8 cellular contexts compared by ENCODE assay signal in the genomic region with DNA sequence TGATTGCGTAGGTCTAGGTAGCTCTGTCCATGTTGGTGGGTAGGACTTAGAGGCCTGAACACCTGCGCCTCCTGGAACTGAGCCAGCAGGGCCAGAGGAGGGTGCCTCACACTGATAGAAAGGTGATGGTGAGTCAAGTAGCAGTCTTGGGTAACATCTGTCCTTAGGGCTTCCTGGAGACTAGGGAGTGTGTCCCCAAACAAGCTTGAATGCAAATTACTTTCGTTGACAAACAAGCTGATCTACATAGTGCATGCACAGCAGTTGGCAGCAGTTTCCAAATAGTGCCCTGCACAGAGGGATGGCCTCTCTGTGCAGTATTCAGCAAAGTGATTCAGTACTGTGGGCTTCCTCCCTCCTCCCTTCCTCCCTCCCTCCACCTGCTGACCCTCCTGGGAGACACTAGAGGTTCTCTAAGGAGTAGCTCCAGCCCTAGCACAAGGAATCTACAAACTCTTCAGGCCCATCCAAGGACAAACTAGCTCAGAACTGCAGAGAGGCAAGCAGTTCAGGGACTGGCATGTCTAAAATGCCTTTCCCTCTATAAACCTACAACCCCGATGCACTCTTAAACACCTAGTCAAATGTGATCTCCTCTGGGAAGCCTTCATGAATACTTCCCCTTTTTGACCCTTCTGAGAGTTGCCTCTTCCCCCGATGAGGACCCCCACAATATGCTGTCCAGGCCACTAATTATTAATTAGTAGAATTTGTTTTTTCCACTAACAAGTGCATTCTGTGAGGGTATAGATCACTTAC.
DNase-seq lines count a peak whose midpoint lies in the region; ATAC-seq and TF ChIP-seq lines count a peak whose summit lies in the region.

No MANE protein-coding gene starts in this region.

- H3K9ac ChIP-seq in SK-N-SH: no peak overlapping the region

- no peak overlapping the region for H3K27ac Mint-ChIP-seq in stimulated activated naive B cell treated with anti-CD40 and anti-IgM and Interleukin-4, amounts not matched to agents 10 μg/mL and 1 μg/mL and 100 μg/mL, for 72 hours

- no peak overlapping the region for H3K4me3 Mint-ChIP-seq in stimulated activated naive B cell treated with anti-CD40 and anti-IgM and Interleukin-4, amounts not matched to agents 10 μg/mL and 1 μg/mL and 100 μg/mL, for 72 hours

- H3K36me3 Mint-ChIP-seq in stimulated activated naive B cell treated with anti-CD40 and anti-IgM and Interleukin-4, amounts not matched to agents 10 μg/mL and 1 μg/mL and 100 μg/mL, for 72 hours: no peaks in the 10 kb centered on the region

- TF ChIP-seq EP300 in SK-N-SH (IDR thresholded peaks at IDR 0.05; ENCODE audit: borderline replicate concordance in 1 of 2, low read depth in 1 of 2, low read length in 1 of 2): no peak

- no peak overlapping the region for H3K4me3 ChIP-seq in SK-N-SH (ENCODE audit: low read depth in 2 of 2, low read length in 1 of 2)

- H3K27ac ChIP-seq in SK-N-SH (ENCODE audit: low read depth in 2 of 2, low read length in 1 of 2): no peak overlapping the region

- no peak overlapping the region for H2AFZ ChIP-seq in SK-N-SH (ENCODE audit: low read depth)

- no peak for TF ChIP-seq RAD21 in SK-N-SH (IDR thresholded peaks at IDR 0.05; ENCODE audit: low read length)

- CTCF ChIA-PET in SK-N-SH (lab: Yijun Ruan, JAX): interaction anchor here (0.9 to 1.5 kb wide), 4 partner anchors 50 to 559 kb away, joined by 3 to 5 read pairs (median 4); no protein-coding TSS in a partner anchor

- no peaks in the 10 kb centered on the region for H3K27me3 Mint-ChIP-seq in stimulated activated naive B cell treated with anti-CD40 and anti-IgM and Interleukin-4, amounts not matched to agents 10 μg/mL and 1 μg/mL and 100 μg/mL, for 72 hours

- H3K36me3 ChIP-seq in SK-N-SH (replicated peaks in 1 of 2; ENCODE audit: control insufficient read depth in 1 of 2, insufficient read depth in 2 of 2, low read length in 1 of 2): no peaks in the 10 kb centered on the region

- peaks cover 29 to 32% of the 10 kb centered on the region in 2 donors for H3K4me1 Mint-ChIP-seq in stimulated activated naive B cell treated with anti-CD40 and anti-IgM and Interleukin-4, amounts not matched to agents 10 μg/mL and 1 μg/mL and 100 μg/mL, for 72 hours

- no peaks in the 10 kb centered on the region for H3F3A ChIP-seq in SK-N-SH (replicated peaks; ENCODE audit: insufficient read depth)

- H4K20me1 ChIP-seq in SK-N-SH (ENCODE audit: insufficient read depth): no peaks in the 10 kb centered on the region

- H3K4me2 ChIP-seq in SK-N-SH: no peak overlapping the region

- 80% methylated on average over 4 of the region's 5 CpGs for WGBS in SK-N-SH (ENCODE audit: low lambda C conversion rate)

- DNase-seq in activated effector memory CD4-positive, alpha-beta T cell treated with anti-CD3 and anti-CD28 coated beads, Interleukin-2, amount 50 U/mL, for 16 hours: peak; percentile 51
- DNase-seq in activated effector memory CD4-positive, alpha-beta T cell treated with Interleukin-2 at 50 U/mL for 16 hours: no peak
- DNase-seq in NCI-H524 treated with DMSO at 0.1 percent for 48 hours (lab: John Stamatoyannopoulos, UW) (peak; percentile 35), SK-N-SH (no peak)
- no peak for DNase-seq in stimulated activated naive B cell treated with anti-CD40 and anti-IgM and Interleukin-4, amounts not matched to agents 10 μg/mL and 1 μg/mL and 100 μg/mL, for 72 hours
- DNase-seq in stimulated activated CD8-positive, alpha-beta memory T cell treated with anti-CD3 and anti-CD28 coated beads, Interleukin-4, amount 100 ng/mL, for 48 hours: no peak

- H3K9me3 Mint-ChIP-seq in stimulated activated naive B cell treated with anti-CD40 and anti-IgM and Interleukin-4, amounts not matched to agents 10 μg/mL and 1 μg/mL and 100 μg/mL, for 72 hours: no peaks in the 10 kb centered on the region

- no peaks in the 10 kb centered on the region for H3K79me2 ChIP-seq in SK-N-SH (ENCODE audit: insufficient read depth)

- POLR2A ChIA-PET in SK-N-SH (lab: Yijun Ruan, JAX): no interaction called here

- H3K9me3 ChIP-seq in SK-N-SH: no peaks in the 10 kb centered on the region

- peak; percentile 58 for ATAC-seq in HG03039 (IDR thresholded peaks at IDR 0.05; ENCODE audit: unreplicated experiment)
- ATAC-seq in stimulated activated naive B cell treated with anti-CD40 and anti-IgM and Interleukin-4, amounts not matched to agents 10 μg/mL and 1 μg/mL and 100 μg/mL, for 72 hours (replicated peaks): peak; percentile 41 to 48
- ATAC-seq in activated CD4-positive, CD25-positive, alpha-beta regulatory T cell treated with anti-CD3 and anti-CD28 coated beads, Interleukin-2, amount 50 U/mL, for 24 hours: no peak

- H3K4me1 ChIP-seq in SK-N-SH (ENCODE audit: control insufficient read depth in 1 of 2, insufficient read depth in 2 of 2, low read depth in 1 of 2, low read length in 1 of 2): peaks cover 8 to 25% of the 10 kb centered on the region in 2 experiments; a peak in 2 of 4 replicates

- H3K9me2 ChIP-seq in SK-N-SH: no peaks in the 10 kb centered on the region

- peaks cover 24% of the 10 kb centered on the region for H3K27me3 ChIP-seq in SK-N-SH (ENCODE audit: insufficient read depth)

- TF ChIP-seq CTCF in SK-N-SH (IDR thresholded peaks at IDR 0.05): no peak

TF ChIP-seq in SK-N-SH, 30 proteins besides CTCF, POLR2A, EP300 and RAD21:
- no peak for TF ChIP-seq TCF12 (IDR thresholded peaks at IDR 0.05)
- no peak for TF ChIP-seq MEF2A (IDR thresholded peaks at IDR 0.05; ENCODE audit: borderline replicate concordance, low read depth)
- no peak for TF ChIP-seq SIN3A (IDR thresholded peaks at IDR 0.05; ENCODE audit: borderline replicate concordance, low read depth, low read length)
- no peak for TF ChIP-seq CHD2 (IDR thresholded peaks at IDR 0.05; ENCODE audit: low read length, partially characterized antibody)
- TF ChIP-seq SMC3 (IDR thresholded peaks at IDR 0.05; ENCODE audit: low read depth, low read length): no peak
- no peak for TF ChIP-seq TAF1 (IDR thresholded peaks at IDR 0.05; ENCODE audit: borderline replicate concordance, low read depth, low read length)
- TF ChIP-seq RCOR1 (IDR thresholded peaks at IDR 0.05; ENCODE audit: low read length): no peak
- TF ChIP-seq USF1 (IDR thresholded peaks at IDR 0.05; ENCODE audit: borderline replicate concordance, low read depth): no peak
- no peak for TF ChIP-seq RXRA (IDR thresholded peaks at IDR 0.05; ENCODE audit: borderline replicate concordance, low read depth)
- TF ChIP-seq, protein P1, sequence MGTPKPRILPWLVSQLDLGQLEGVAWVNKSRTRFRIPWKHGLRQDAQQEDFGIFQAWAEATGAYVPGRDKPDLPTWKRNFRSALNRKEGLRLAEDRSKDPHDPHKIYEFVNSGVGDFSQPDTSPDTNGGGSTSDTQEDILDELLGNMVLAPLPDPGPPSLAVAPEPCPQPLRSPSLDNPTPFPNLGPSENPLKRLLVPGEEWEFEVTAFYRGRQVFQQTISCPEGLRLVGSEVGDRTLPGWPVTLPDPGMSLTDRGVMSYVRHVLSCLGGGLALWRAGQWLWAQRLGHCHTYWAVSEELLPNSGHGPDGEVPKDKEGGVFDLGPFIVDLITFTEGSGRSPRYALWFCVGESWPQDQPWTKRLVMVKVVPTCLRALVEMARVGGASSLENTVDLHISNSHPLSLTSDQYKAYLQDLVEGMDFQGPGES (IDR thresholded peaks at IDR 0.05; ENCODE audit: low read depth, low read length): no peak
- TF ChIP-seq, protein P2, sequence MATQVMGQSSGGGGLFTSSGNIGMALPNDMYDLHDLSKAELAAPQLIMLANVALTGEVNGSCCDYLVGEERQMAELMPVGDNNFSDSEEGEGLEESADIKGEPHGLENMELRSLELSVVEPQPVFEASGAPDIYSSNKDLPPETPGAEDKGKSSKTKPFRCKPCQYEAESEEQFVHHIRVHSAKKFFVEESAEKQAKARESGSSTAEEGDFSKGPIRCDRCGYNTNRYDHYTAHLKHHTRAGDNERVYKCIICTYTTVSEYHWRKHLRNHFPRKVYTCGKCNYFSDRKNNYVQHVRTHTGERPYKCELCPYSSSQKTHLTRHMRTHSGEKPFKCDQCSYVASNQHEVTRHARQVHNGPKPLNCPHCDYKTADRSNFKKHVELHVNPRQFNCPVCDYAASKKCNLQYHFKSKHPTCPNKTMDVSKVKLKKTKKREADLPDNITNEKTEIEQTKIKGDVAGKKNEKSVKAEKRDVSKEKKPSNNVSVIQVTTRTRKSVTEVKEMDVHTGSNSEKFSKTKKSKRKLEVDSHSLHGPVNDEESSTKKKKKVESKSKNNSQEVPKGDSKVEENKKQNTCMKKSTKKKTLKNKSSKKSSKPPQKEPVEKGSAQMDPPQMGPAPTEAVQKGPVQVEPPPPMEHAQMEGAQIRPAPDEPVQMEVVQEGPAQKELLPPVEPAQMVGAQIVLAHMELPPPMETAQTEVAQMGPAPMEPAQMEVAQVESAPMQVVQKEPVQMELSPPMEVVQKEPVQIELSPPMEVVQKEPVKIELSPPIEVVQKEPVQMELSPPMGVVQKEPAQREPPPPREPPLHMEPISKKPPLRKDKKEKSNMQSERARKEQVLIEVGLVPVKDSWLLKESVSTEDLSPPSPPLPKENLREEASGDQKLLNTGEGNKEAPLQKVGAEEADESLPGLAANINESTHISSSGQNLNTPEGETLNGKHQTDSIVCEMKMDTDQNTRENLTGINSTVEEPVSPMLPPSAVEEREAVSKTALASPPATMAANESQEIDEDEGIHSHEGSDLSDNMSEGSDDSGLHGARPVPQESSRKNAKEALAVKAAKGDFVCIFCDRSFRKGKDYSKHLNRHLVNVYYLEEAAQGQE (IDR thresholded peaks at IDR 0.05; ENCODE audit: low read depth, low read length): no peak
- no peak for TF ChIP-seq FOXJ3 (CRISPR knock-in tag; IDR thresholded peaks at IDR 0.05)
- no peak for TF ChIP-seq GABPA (IDR thresholded peaks at IDR 0.05; ENCODE audit: low read depth)
- TF ChIP-seq, protein P3, sequence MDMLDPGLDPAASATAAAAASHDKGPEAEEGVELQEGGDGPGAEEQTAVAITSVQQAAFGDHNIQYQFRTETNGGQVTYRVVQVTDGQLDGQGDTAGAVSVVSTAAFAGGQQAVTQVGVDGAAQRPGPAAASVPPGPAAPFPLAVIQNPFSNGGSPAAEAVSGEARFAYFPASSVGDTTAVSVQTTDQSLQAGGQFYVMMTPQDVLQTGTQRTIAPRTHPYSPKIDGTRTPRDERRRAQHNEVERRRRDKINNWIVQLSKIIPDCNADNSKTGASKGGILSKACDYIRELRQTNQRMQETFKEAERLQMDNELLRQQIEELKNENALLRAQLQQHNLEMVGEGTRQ (IDR thresholded peaks at IDR 0.05; ENCODE audit: borderline replicate concordance, low read depth, low read length): no peak
- no peak for TF ChIP-seq TEAD4 (IDR thresholded peaks at IDR 0.05; ENCODE audit: borderline replicate concordance, insufficient read depth)
TF ChIP-seq in SK-N-SH: peak in this region for 0.

Comparison
In these comparisons a context has a peak if more than half of its experiments do, and no peak if none do; other contexts are left out.
1. DNase-seq: peak in activated effector memory CD4-positive, alpha-beta T cell treated with anti-CD3 and anti-CD28 coated beads, Interleukin-2, amount 50 U/mL, for 16 hours (single experiment) and NCI-H524 treated with DMSO at 0.1 percent for 48 hours (single experiment); none in activated effector memory CD4-positive, alpha-beta T cell treated with Interleukin-2 at 50 U/mL for 16 hours (single experiment), stimulated activated naive B cell treated with anti-CD40 and anti-IgM and Interleukin-4, amounts not matched to agents 10 μg/mL and 1 μg/mL and 100 μg/mL, for 72 hours (single experiment), SK-N-SH (single experiment) and stimulated activated CD8-positive, alpha-beta memory T cell treated with anti-CD3 and anti-CD28 coated beads, Interleukin-4, amount 100 ng/mL, for 48 hours (single experiment).
2. ATAC-seq: peak in HG03039 (single experiment) and stimulated activated naive B cell treated with anti-CD40 and anti-IgM and Interleukin-4, amounts not matched to agents 10 μg/mL and 1 μg/mL and 100 μg/mL, for 72 hours (2 of 2); none in activated CD4-positive, CD25-positive, alpha-beta regulatory T cell treated with anti-CD3 and anti-CD28 coated beads, Interleukin-2, amount 50 U/mL, for 24 hours (0 of 2).